ENCODE assay signal across 9 cellular contexts in the genomic region with DNA sequence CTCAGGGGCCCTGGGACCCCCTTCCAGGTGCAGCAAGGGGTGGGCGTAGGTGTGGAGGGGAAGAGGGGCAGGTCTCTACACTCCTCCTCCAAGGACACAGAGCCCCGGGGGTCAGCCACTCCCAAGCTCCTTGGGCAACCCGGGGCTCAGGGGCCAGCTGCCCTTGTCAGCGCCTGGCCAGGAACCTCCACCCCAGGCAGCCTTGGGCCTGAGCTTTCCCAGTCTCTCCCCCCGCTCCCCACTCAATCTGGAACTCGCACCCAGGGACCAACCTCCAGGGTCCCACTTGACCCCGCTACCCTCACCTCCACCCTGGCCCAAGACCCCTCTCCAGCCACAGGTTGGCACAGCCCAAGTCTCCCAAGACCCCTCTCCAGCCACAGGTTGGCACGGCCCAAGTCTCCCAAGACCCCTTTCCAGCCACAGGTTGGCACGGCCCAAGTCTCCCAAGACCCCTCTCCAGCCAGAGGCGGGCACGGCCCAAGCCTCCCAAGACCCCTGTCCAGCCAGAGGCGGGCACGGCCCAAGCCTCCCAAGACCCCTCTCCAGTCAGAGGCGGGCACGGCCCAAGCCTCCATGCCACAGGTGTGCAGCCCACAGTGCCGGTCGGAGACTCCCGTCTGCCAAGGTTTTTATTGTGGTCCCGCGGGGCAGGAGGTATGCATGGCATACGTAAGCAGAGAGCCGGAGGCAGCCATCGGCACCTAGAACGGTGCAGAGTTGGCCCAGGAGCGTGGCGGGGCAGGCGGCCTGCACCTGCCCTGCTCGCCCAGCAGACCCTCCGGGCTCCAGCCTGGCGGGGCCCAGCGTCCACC. TPM values are rescaled to one million over a fixed set of nuclear protein-coding genes. Genes with fewer than 3 reads are reported as not detected.
A peak's percentile ranks its signal among the peaks of the same experiment; 100 is the strongest.
DNase-seq lines count a peak whose midpoint lies in the region; ATAC-seq and TF ChIP-seq lines count a peak whose summit lies in the region.
"Had no signal": no experiment of that assay in that cellular context is flagged by ENCODE, and none has a peak within 500 bp of the region (broad histone marks: within the 10 kb centered on the region; RNA-seq: fewer than 3 reads in every experiment).

No MANE protein-coding gene starts in this region.

- H3K9me3 Mint-ChIP-seq in activated naive CD4-positive, alpha-beta T cell treated with anti-CD3 and anti-CD28 coated beads, Interleukin-2, amount 10 ng/mL, durations not matched to agents 7 days and 5 days, result no peaks in the 10 kb centered on the region

- no peak overlapping the region for H3K27ac Mint-ChIP-seq in activated naive CD4-positive, alpha-beta T cell treated with anti-CD3 and anti-CD28 coated beads, Interleukin-2, amount 10 ng/mL, durations not matched to agents 7 days and 5 days

- CTCF ChIA-PET in activated naive CD4-positive, alpha-beta T cell treated with anti-CD3 and anti-CD28 coated beads, Interleukin-2, amount 10 ng/mL, durations not matched to agents 7 days and 5 days (lab: Charles Lee), result interaction anchor here (1.2 kb wide), 1 partner anchor 39 kb away, joined by 3 read pairs; no protein-coding TSS in a partner anchor

- no peaks in the 10 kb centered on the region for H3K36me3 Mint-ChIP-seq in activated naive CD4-positive, alpha-beta T cell treated with anti-CD3 and anti-CD28 coated beads, Interleukin-2, amount 10 ng/mL, durations not matched to agents 7 days and 5 days

- no peaks in the 10 kb centered on the region for H3K9me3 ChIP-seq in spleen

- peaks cover 0 to 14% (median under 1%) of the 10 kb centered on the region in 6 donors for H3K36me3 ChIP-seq in spleen

- peaks cover 61 to 99% (median 80%) of the 10 kb centered on the region in 6 donors for H3K4me1 ChIP-seq in spleen

- H3K4me3 ChIP-seq in spleen, result no peak overlapping the region

- H3K27me3 ChIP-seq in spleen (replicated peaks in 1 of 7), result peaks cover 0 to 73% (median 20%) of the 10 kb centered on the region in 7 donors

- no peak for TF ChIP-seq POLR2A in spleen (IDR thresholded peaks at IDR 0.05)

- peak; percentile 31 for DNase-seq in activated T-cell treated with anti-CD3 and anti-CD28 coated beads, Interleukin-2, amount 50 U/mL, for 1 hour
- DNase-seq in activated T-cell treated with anti-CD3 and anti-CD28 coated beads for 4 hours (no peak), spleen (peak; percentile 73)
- peak; percentile 17 for DNase-seq in activated naive CD4-positive, alpha-beta T cell treated with anti-CD3 and anti-CD28 coated beads, Interleukin-2, amount 10 ng/mL, durations not matched to agents 7 days and 5 days
- DNase-seq: NCI-H510A, nucleus accumbens had no signal

- ATAC-seq in HG02870 (IDR thresholded peaks at IDR 0.05; ENCODE audit: unreplicated experiment) (no peak), GM21825 (IDR thresholded peaks at IDR 0.05; ENCODE audit: unreplicated experiment) (no peak)
- ATAC-seq: left lobe of liver had no signal

- peaks cover 50% of the 10 kb centered on the region for H3K27me3 Mint-ChIP-seq in activated naive CD4-positive, alpha-beta T cell treated with anti-CD3 and anti-CD28 coated beads, Interleukin-2, amount 10 ng/mL, durations not matched to agents 7 days and 5 days

- 89 to 96% (median 93%) methylated on average over 26 to 31 of the region's 31 CpGs for WGBS in spleen, 5 donors

- H3K27ac ChIP-seq in spleen, result no peak overlapping the region

- intact Hi-C loops in spleen (cut with DNase I; ENCODE audit: low total_unique reads), result no loop called here

- H3K4me1 Mint-ChIP-seq in activated naive CD4-positive, alpha-beta T cell treated with anti-CD3 and anti-CD28 coated beads, Interleukin-2, amount 10 ng/mL, durations not matched to agents 7 days and 5 days, result peaks cover 38% of the 10 kb centered on the region

- no peak overlapping the region for H3K4me3 Mint-ChIP-seq in activated naive CD4-positive, alpha-beta T cell treated with anti-CD3 and anti-CD28 coated beads, Interleukin-2, amount 10 ng/mL, durations not matched to agents 7 days and 5 days

- TF ChIP-seq CTCF in spleen (IDR thresholded peaks at IDR 0.05 in 8 of 11, conservative IDR thresholded peaks at IDR 0.05 in 3 of 11), result no peak

RNA-seq across cellular contexts. Expression of a gene that starts 3.0 kb away (rescaled TPM):
- 10 to 100 TPM in 5 of 7 donors, 1 to 10 TPM in 2; 6.6 to 18.9 (median 12.5) TPM for total RNA-seq in spleen
- 10 to 100 TPM; 14.7 to 23.4 (median 14.7) TPM for polyA plus RNA-seq in spleen

RNA-seq across cellular contexts. Expression of a gene that starts 4.5 kb away (rescaled TPM):
- total RNA-seq in spleen, result 1 to 10 TPM; 5.2 to 9.9 (median 7.5) TPM
- polyA plus RNA-seq in spleen, result 10 to 100 TPM in 1 of 3 donors, 1 to 10 TPM in 2; 7.2 to 16.3 (median 9.3) TPM
- total RNA-seq: left lobe of liver had no signal

RNA-seq across cellular contexts. Expression of a gene that starts 20.9 kb away (rescaled TPM):
- total RNA-seq in spleen, result 100 to 1,000 TPM in 4 of 7 donors, 10 to 100 TPM in 3; 87.2 to 145 (median 114) TPM
- 10 to 100 TPM; 39.1 to 84.2 (median 49.4) TPM for polyA plus RNA-seq in spleen

RNA-seq across cellular contexts. Expression of a gene that starts 21.1 kb away (rescaled TPM):
- total RNA-seq in spleen, result 10 to 100 TPM; 13.2 to 25.1 (median 19.3) TPM
- polyA plus RNA-seq in spleen, result 10 to 100 TPM in 2 of 3 donors, 1 to 10 TPM in 1; 7.9 to 16.6 (median 12.1) TPM

RNA-seq across cellular contexts. Expression of a gene that starts 35.6 kb away (rescaled TPM):
- 1 to 10 TPM in 3 of 7 donors, under 1 TPM in 1, not detected in 3; 0.87 to 3.6 (median 1.8) TPM for total RNA-seq in spleen
- 1 to 10 TPM; 1.3 to 5.5 (median 1.4) TPM for polyA plus RNA-seq in spleen
